In the genomic region with DNA sequence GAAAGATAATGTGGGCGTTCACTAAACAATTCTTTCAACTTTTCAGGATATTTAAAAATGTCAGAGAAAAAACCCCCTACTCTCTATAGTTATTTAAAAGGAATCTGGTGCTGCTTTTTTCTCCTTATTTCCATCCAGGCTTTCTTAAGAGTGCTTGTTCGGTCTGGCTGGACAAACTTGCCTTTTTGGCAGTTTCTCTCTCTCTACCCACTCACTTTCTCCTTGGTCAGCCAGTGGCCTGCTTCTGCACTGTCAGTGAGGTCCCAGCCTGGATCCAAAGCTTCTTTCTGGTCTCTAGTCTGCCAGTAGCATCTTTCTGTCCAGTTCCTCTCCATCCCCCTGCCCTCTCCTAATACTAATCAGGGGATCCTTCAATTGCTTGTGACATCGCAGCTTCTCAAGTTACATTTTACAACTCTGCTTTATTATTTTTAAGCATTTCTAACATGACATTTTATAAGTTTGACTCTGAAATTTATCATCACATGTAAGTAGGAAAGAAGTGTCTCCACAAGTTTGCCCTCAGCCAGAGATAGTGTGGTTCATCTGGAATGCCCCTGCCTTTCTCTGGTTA, we compare ENCODE assay signal across 11 cellular contexts. TPM values are rescaled to one million over a fixed set of nuclear protein-coding genes. Genes with fewer than 3 reads are reported as not detected.
DNase-seq lines count a peak whose midpoint lies in the region; ATAC-seq and TF ChIP-seq lines count a peak whose summit lies in the region.
"Had no signal": no experiment of that assay in that cellular context is flagged by ENCODE, and none has a peak within 500 bp of the region (broad histone marks: within the 10 kb centered on the region; RNA-seq: fewer than 3 reads in every experiment).

No MANE protein-coding gene starts in this region.

- peak overlapping the region; percentile 43 for H3K23ac ChIP-seq in IMR-90 (ENCODE audit: low read depth, low read length)

- H2AFZ ChIP-seq in IMR-90 (replicated peaks; ENCODE audit: low read length, poor library complexity) = no peak overlapping the region

- peaks cover 0 to 3% (median 0%) of the 10 kb centered on the region in 3 donors for H3K36me3 Mint-ChIP-seq in naive thymus-derived CD8-positive, alpha-beta T cell

- H3K18ac ChIP-seq in IMR-90 (ENCODE audit: low read depth, low read length) = peak overlapping the region; percentile 12; the same call in 1 of the 2 replicates

- peak overlapping the region; percentile 58 for H2BK120ac ChIP-seq in IMR-90 (ENCODE audit: low read depth, low read length)

- H4K20me1 ChIP-seq in IMR-90 (ENCODE audit: insufficient read depth, low read length) = no peaks in the 10 kb centered on the region

- TF ChIP-seq CTCF in A673 (conservative IDR thresholded peaks at IDR 0.05; ENCODE audit: low read depth, low read length) (no peak), IMR-90 (conservative IDR thresholded peaks at IDR 0.05; ENCODE audit: low read depth, low read length) (no peak), esophagus muscularis mucosa (IDR thresholded peaks at IDR 0.05) (no peak)

- BruUV-seq in A673 (replicated peaks; lab: Mats Ljungman, UMichigan) (no TSS peak), IMR-90 (replicated peaks; lab: Mats Ljungman, UMichigan) (no TSS peak)

- TF ChIP-seq RAD21 in IMR-90 (IDR thresholded peaks at IDR 0.05; ENCODE audit: low read length) = no peak

- H3K9me3 ChIP-seq in A673 (ENCODE audit: low read depth, low read length, poor library complexity, severe bottlenecking) = peaks cover 5% of the 10 kb centered on the region
- no peaks in the 10 kb centered on the region for H3K9me3 ChIP-seq in IMR-90 (ENCODE audit: control insufficient read depth, insufficient read depth, low read length)
- no peaks in the 10 kb centered on the region for H3K9me3 ChIP-seq in esophagus muscularis mucosa
- H3K9me3 ChIP-seq: adrenal gland had no signal

- H2BK20ac ChIP-seq in IMR-90 (ENCODE audit: low read depth, low read length) = peak overlapping the region; percentile 66

- peak overlapping the region; percentile 72 for H3K27ac ChIP-seq in A673 (ENCODE audit: low read depth, low read length, poor library complexity, severe bottlenecking)
- H3K27ac ChIP-seq in IMR-90 (ENCODE audit: insufficient read depth, low read length) = peak overlapping the region; percentile 64; the same call in 1 of the 2 replicates
- peak overlapping the region; percentile 85 to 86 (median 85) for H3K27ac ChIP-seq in esophagus muscularis mucosa (replicated peaks in 1 of 4)

- H3K14ac ChIP-seq in IMR-90 (replicated peaks; ENCODE audit: low read depth, low read length) = peak overlapping the region; percentile 58

- H3K4me2 ChIP-seq in IMR-90 (ENCODE audit: low read depth, low read length) = peak overlapping the region; percentile 3

- peak overlapping the region; percentile 41; the same call in 1 of the 2 replicates for H4K5ac ChIP-seq in IMR-90 (ENCODE audit: low read depth, low read length)

- peaks cover 30 to 90% (median 76%) of the 10 kb centered on the region in 4 donors for H3K4me1 Mint-ChIP-seq in naive thymus-derived CD8-positive, alpha-beta T cell

- ATAC-seq in IMR-90 (ENCODE audit: low read depth) = peak; percentile 32
- no peak for ATAC-seq in naive thymus-derived CD8-positive, alpha-beta T cell
- ATAC-seq in HG03457 (IDR thresholded peaks at IDR 0.05; ENCODE audit: unreplicated experiment) = no peak

- H4K91ac ChIP-seq in IMR-90 (ENCODE audit: insufficient read depth, low read depth, low read length) = peak overlapping the region; percentile 18; the same call in 1 of the 2 replicates

- dilution Hi-C loops in IMR-90 (cut with HindIII; ENCODE audit: low sequenced_read_pairs, unreplicated experiment) = no loop called here

- H3K4me3 Mint-ChIP-seq in naive thymus-derived CD8-positive, alpha-beta T cell = peak overlapping the region in 6 of 10 donors; percentile 2 to 61 (median 32)

- H2BK15ac ChIP-seq in IMR-90 (ENCODE audit: low read depth, low read length) = no peak overlapping the region

- H3K36me3 ChIP-seq in A673 (ENCODE audit: insufficient read depth, low read length, poor library complexity, severe bottlenecking) = no peaks in the 10 kb centered on the region
- no peaks in the 10 kb centered on the region for H3K36me3 ChIP-seq in IMR-90 (ENCODE audit: control insufficient read depth, insufficient read depth, low read length)
- H3K36me3 ChIP-seq in esophagus muscularis mucosa = no peaks in the 10 kb centered on the region
- H3K36me3 ChIP-seq: adrenal gland had no signal

- TF ChIP-seq POLR2A in IMR-90 (IDR thresholded peaks at IDR 0.05; ENCODE audit: low read depth, low read length) = no peak
- no peak for TF ChIP-seq POLR2A in esophagus muscularis mucosa (IDR thresholded peaks at IDR 0.05; ENCODE audit: low read depth)

- peak overlapping the region; percentile 30 to 84 (median 76) for H3K27ac Mint-ChIP-seq in naive thymus-derived CD8-positive, alpha-beta T cell

- H3K9me1 ChIP-seq in IMR-90 (ENCODE audit: insufficient read depth, low read length) = peaks cover 10% of the 10 kb centered on the region

- no peak overlapping the region for H2AK9ac ChIP-seq in IMR-90 (replicated peaks; ENCODE audit: low read depth, low read length, poor library complexity)

- H3K4me1 ChIP-seq in A673 (ENCODE audit: insufficient read depth, low read length, poor library complexity, severe bottlenecking) (peaks cover 62% of the 10 kb centered on the region), IMR-90 (ENCODE audit: control insufficient read depth, insufficient read depth, low read length) (peaks cover 19% of the 10 kb centered on the region), esophagus muscularis mucosa (peaks cover 89 to 97% (median 91%) of the 10 kb centered on the region in 4 donors)

- H3K27me3 Mint-ChIP-seq in naive thymus-derived CD8-positive, alpha-beta T cell = no peaks in the 10 kb centered on the region

- CTCF ChIA-PET in A673 (lab: Charles Lee) (no interaction called here), IMR-90 (lab: Yijun Ruan, JAX) (no interaction called here)

- DNase-seq in A673 (ENCODE audit: low spot score) (no peak), IMR-90 (peak; percentile 23), esophagus muscularis mucosa (ENCODE audit: extremely low spot score) (no peak), SHP77 (lab: John Stamatoyannopoulos, UW) (no peak), KBM-7 (no peak)
- DNase-seq in naive thymus-derived CD8-positive, alpha-beta T cell = no peak
- no peak for DNase-seq in stimulated activated naive CD4-positive, alpha-beta T cell (lab: John Stamatoyannopoulos, UW)
- DNase-seq: NCI-H446 treated with DMSO at 0.1 percent for 48 hours, T1000 had no signal

- H2BK5ac ChIP-seq in IMR-90 (ENCODE audit: low read depth, low read length, poor library complexity, severe bottlenecking) = peak overlapping the region; percentile 30

- peak overlapping the region; percentile 65 for H3K9ac ChIP-seq in IMR-90 (ENCODE audit: low read depth, low read length)

- H4K8ac ChIP-seq in IMR-90 (ENCODE audit: low read depth in 2 of 2, low read length in 2 of 2) = peak overlapping the region in 1 of 2 experiments; percentile 32; a peak in 3 of 4 replicates

- H3K27me3 ChIP-seq in A673 (replicated peaks; ENCODE audit: insufficient read depth, low read depth, low read length, poor library complexity) (no peaks in the 10 kb centered on the region), IMR-90 (ENCODE audit: control insufficient read depth, insufficient read depth, low read length) (no peaks in the 10 kb centered on the region), esophagus muscularis mucosa (no peaks in the 10 kb centered on the region)
- H3K27me3 ChIP-seq: adrenal gland had no signal

- H3K9me3 Mint-ChIP-seq in naive thymus-derived CD8-positive, alpha-beta T cell = no peaks in the 10 kb centered on the region

- peak overlapping the region; percentile 75 for H2AK5ac ChIP-seq in IMR-90 (ENCODE audit: low read depth, low read length)

- no peak overlapping the region for H3K56ac ChIP-seq in IMR-90 (ENCODE audit: extremely low read depth, insufficient read depth, low read length)

- intact Hi-C loops in A673 (cut with micrococcal nuclease; ENCODE audit: unreplicated experiment) = loop anchor here (5.0 kb wide), 1 partner anchor 809 kb away; no protein-coding TSS in a partner anchor
- intact Hi-C loops in IMR-90 (cut with micrococcal nuclease) = no loop called here
- intact Hi-C loops in esophagus muscularis mucosa (cut with DNase I) = no loop called here

- peaks cover 13 to 25% of the 10 kb centered on the region in 2 experiments; a peak in 3 of 4 replicates for H3K79me1 ChIP-seq in IMR-90 (ENCODE audit: low read depth in 1 of 2, low read length in 2 of 2)

- peak overlapping the region; percentile 78 for H3K4ac ChIP-seq in IMR-90 (ENCODE audit: low read depth, low read length)

- POLR2A ChIA-PET in A673 (lab: Charles Lee; ENCODE audit: low non-redundant PET) (no interaction called here), IMR-90 (lab: Charles Lee; ENCODE audit: unreplicated experiment) (no interaction called here)
- POLR2A ChIA-PET in naive thymus-derived CD8-positive, alpha-beta T cell (lab: Charles Lee) = interaction anchor here (3.0 kb wide), 1 partner anchor 10 kb away, joined by 9 read pairs; no protein-coding TSS in a partner anchor

- no peak for TF ChIP-seq EP300 in esophagus muscularis mucosa (IDR thresholded peaks at IDR 0.05)

- WGBS in IMR-90 (ENCODE audit: extremely low coverage in 2 of 2, insufficient read length in 1 of 2), 2 experiments = 71% methylated on average over 1 of the region's 3 CpGs; no CpG with 5 or more reads in 1 of the 2 experiments
- 42% methylated on average over 3 of the region's 3 CpGs for WGBS in esophagus muscularis mucosa

- in situ Hi-C loops in IMR-90 (cut with MboI; ENCODE audit: low sequenced_read_pairs) = loop anchor here (25.0 kb wide), 1 partner anchor 1454 kb away; no protein-coding TSS in a partner anchor
- in situ Hi-C loops in KBM-7 (cut with MboI; ENCODE audit: low pct_unique_long_range_greater_than_20kb, low sequenced_read_pairs) = loop anchor here (25.0 kb wide), 1 partner anchor 1029 kb away; no protein-coding TSS in a partner anchor

- H3K4me3 ChIP-seq in A673 (ENCODE audit: low read depth, low read length, poor library complexity, severe bottlenecking) (no peak overlapping the region), IMR-90 (ENCODE audit: insufficient read depth, low read depth, low read length) (no peak overlapping the region), esophagus muscularis mucosa (peak overlapping the region in 2 of 4 donors; percentile 9 to 19)
- H3K4me3 ChIP-seq: adrenal gland had no signal

TF ChIP-seq in IMR-90, 13 proteins besides CTCF, POLR2A, EP300 and RAD21 (continues in another document):
- TF ChIP-seq FOS (IDR thresholded peaks at IDR 0.05; ENCODE audit: low read depth, low read length) = no peak

RNA-seq across cellular contexts. Expression of a gene that starts 50.4 kb away (rescaled TPM):
- total RNA-seq in A673 (2021) (57.9 and 64.8 TPM in 2 replicates), IMR-90 (2012; rRNA removed) (9.3 and 13.6 TPM in 2 replicates), esophagus muscularis mucosa (100 to 1,000 TPM; 244 to 563 (median 329) TPM)
- polyA plus RNA-seq in IMR-90 (2012; rRNA removed) = 2.4 and 2.6 TPM in 2 replicates
- 0.45 and 0.77 TPM in 2 replicates for polyA plus RNA-seq in IMR-90 (2012; cell fraction: cytosol; rRNA removed)
- polyA plus RNA-seq in IMR-90 (2012; cell fraction: nucleus; rRNA removed; ENCODE audit: low replicate concordance) = 0.92 and 4.4 TPM in 2 replicates
- total RNA-seq in naive thymus-derived CD8-positive, alpha-beta T cell = 10 to 100 TPM; 91.4 to 98.3 TPM
- polyA plus RNA-seq in naive thymus-derived CD8-positive, alpha-beta T cell = 10 to 100 TPM; 69.1 to 98.1 (median 71.3) TPM
